ENCODE assay signal across 26 cellular contexts in genomic region chr10:49752584-49752983, GRCh38. TPM values are rescaled to one million over a fixed set of nuclear protein-coding genes. Genes with fewer than 3 reads are reported as not detected.
"Had no signal": no experiment of that assay in that cellular context is flagged by ENCODE, and none has a peak within 500 bp of the region (broad histone marks: within the 10 kb centered on the region; RNA-seq: fewer than 3 reads in every experiment).

No MANE protein-coding gene starts in this region.

- H3K36me3 ChIP-seq: left lung, lower lobe of right lung, neutrophil, pancreas, prostate gland, suprapubic skin, thoracic aorta, tibial artery, upper lobe of right lung had no signal

- H3K9me3 Mint-ChIP-seq: nephron; neural crest cell; stimulated activated effector memory CD8-positive, alpha-beta T cell treated with anti-CD3 and anti-CD28 coated beads, Interleukin-12 subunit alpha, Interleukin-12 subunit beta, amount 100 ng/mL, for 72 hours; stimulated activated naive CD8-positive, alpha-beta T cell treated with anti-CD3 and anti-CD28 coated beads, Interleukin-15, Interleukin-2, amounts not matched to agents 100 ng/mL and 50 ng/mL, for 24 hours had no signal

- H3K4me3 ChIP-seq: left lung, lower lobe of right lung, pancreas, prostate gland, skin epidermis, suprapubic skin, thoracic aorta, tibial artery, upper lobe of right lung had no signal

- DNase-seq: hippocampal formation; left colon; left lung; lower lobe of right lung; mammary epithelial cell; mesenchymal stem cell; pancreas; retina; right cardiac atrium; stimulated activated CD4-positive, alpha-beta T cell treated with anti-CD3 and anti-CD28 coated beads, Interleukin-4, amount 100 ng/mL, for 24 hours; stimulated activated naive CD4-positive, alpha-beta T cell; tibial artery; trophoblast cell; upper lobe of right lung had no signal

- H3K27me3 Mint-ChIP-seq: stimulated activated naive CD8-positive, alpha-beta T cell treated with anti-CD3 and anti-CD28 coated beads, Interleukin-15, Interleukin-2, amounts not matched to agents 100 ng/mL and 50 ng/mL, for 24 hours had no signal

- H3K4me1 ChIP-seq: left lung, lower lobe of right lung, pancreas, prostate gland, suprapubic skin, tibial artery, upper lobe of right lung had no signal

- H3K4me1 Mint-ChIP-seq: naive thymus-derived CD8-positive, alpha-beta T cell; nephron; stimulated activated effector memory CD8-positive, alpha-beta T cell treated with anti-CD3 and anti-CD28 coated beads, Interleukin-12 subunit alpha, Interleukin-12 subunit beta, amount 100 ng/mL, for 72 hours had no signal

- ATAC-seq: left colon; left lung; lower lobe of right lung; naive thymus-derived CD8-positive, alpha-beta T cell; pancreas; right cardiac atrium; sciatic nerve; stimulated activated effector memory CD8-positive, alpha-beta T cell treated with anti-CD3 and anti-CD28 coated beads, Interleukin-12 subunit alpha, Interleukin-12 subunit beta, amount 100 ng/mL, for 72 hours; upper lobe of right lung had no signal

- H3K27me3 ChIP-seq: pancreas, upper lobe of right lung had no signal

- H3K36me3 Mint-ChIP-seq: naive thymus-derived CD8-positive, alpha-beta T cell; stimulated activated effector memory CD8-positive, alpha-beta T cell treated with anti-CD3 and anti-CD28 coated beads, Interleukin-12 subunit alpha, Interleukin-12 subunit beta, amount 100 ng/mL, for 72 hours had no signal

- H3K27ac ChIP-seq: left lung, lower lobe of right lung, neutrophil, pancreas, prostate gland, skin epidermis, suprapubic skin, thoracic aorta, tibial artery, upper lobe of right lung had no signal

- H3K27ac Mint-ChIP-seq: naive thymus-derived CD8-positive, alpha-beta T cell; nephron; stimulated activated effector memory CD8-positive, alpha-beta T cell treated with anti-CD3 and anti-CD28 coated beads, Interleukin-12 subunit alpha, Interleukin-12 subunit beta, amount 100 ng/mL, for 72 hours; stimulated activated naive CD8-positive, alpha-beta T cell treated with anti-CD3 and anti-CD28 coated beads, Interleukin-15, Interleukin-2, amounts not matched to agents 100 ng/mL and 50 ng/mL, for 24 hours had no signal

- H3K4me3 Mint-ChIP-seq: naive thymus-derived CD8-positive, alpha-beta T cell; nephron; neural crest cell; stimulated activated effector memory CD8-positive, alpha-beta T cell treated with anti-CD3 and anti-CD28 coated beads, Interleukin-12 subunit alpha, Interleukin-12 subunit beta, amount 100 ng/mL, for 72 hours; stimulated activated naive CD8-positive, alpha-beta T cell treated with anti-CD3 and anti-CD28 coated beads, Interleukin-15, Interleukin-2, amounts not matched to agents 100 ng/mL and 50 ng/mL, for 24 hours had no signal

- H3K9me3 ChIP-seq: left lung, lower lobe of right lung, neutrophil, pancreas, prostate gland, suprapubic skin, thoracic aorta, tibial artery, upper lobe of right lung had no signal

RNA-seq across cellular contexts. Expression of gene OGDHL, which starts 9.5 kb away (rescaled TPM):
- total RNA-seq: naive thymus-derived CD8-positive, alpha-beta T cell; sciatic nerve; subcutaneous adipose tissue; thoracic aorta had no signal
